In the genomic region with DNA sequence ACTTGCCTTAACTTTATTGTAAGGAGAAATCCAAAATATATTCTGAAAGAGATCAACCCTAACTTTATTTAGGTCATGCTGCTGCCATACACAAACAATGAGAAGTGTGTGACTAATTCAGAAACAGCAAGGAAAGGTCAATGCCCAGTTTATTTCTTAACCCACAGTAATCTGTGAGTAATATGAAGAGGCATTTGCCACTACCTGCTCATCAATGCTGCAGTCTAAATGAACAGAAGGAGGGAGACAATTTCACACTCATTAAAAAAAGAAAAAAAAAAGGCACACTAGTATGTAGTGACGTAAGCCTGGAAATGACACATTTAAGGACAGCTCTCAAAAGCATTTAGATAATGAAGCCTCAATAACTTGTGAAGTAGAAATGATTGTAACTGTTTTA, we compare ENCODE assay signal across 8 cellular contexts.
A peak's percentile ranks its signal among the peaks of the same experiment; 100 is the strongest.
DNase-seq lines count a peak whose midpoint lies in the region; ATAC-seq and TF ChIP-seq lines count a peak whose summit lies in the region.

No MANE protein-coding gene starts in this region.

- H3K36me3 ChIP-seq in aorta (ENCODE audit: control insufficient read depth in 1 of 2, insufficient read depth in 2 of 2, low read length in 1 of 2): no peaks in the 10 kb centered on the region

- no peaks in the 10 kb centered on the region for H3K4me1 ChIP-seq in aorta (ENCODE audit: control insufficient read depth in 1 of 2, insufficient read depth in 2 of 2, low read length in 2 of 2)

- H3K27ac ChIP-seq in dorsolateral prefrontal cortex (no peak overlapping the region), aorta (ENCODE audit: low read depth in 1 of 2, low read length in 2 of 2) (no peak overlapping the region)

- H3K9me3 ChIP-seq in aorta (ENCODE audit: control insufficient read depth, low read length): no peaks in the 10 kb centered on the region

- TF ChIP-seq CTCF in fibroblast of pulmonary artery (IDR thresholded peaks at IDR 0.05; ENCODE audit: low read length, missing control alignments) (no peak), dorsolateral prefrontal cortex (IDR thresholded peaks at IDR 0.05 in 54 of 56, conservative IDR thresholded peaks at IDR 0.05 in 2 of 56; ENCODE audit: low read depth in 1 of 56, partially characterized antibody in 56 of 56) (no peak)

- DNase-seq in A172 (ENCODE audit: low spot score) (peak; percentile 76), RKO (ENCODE audit: low spot score) (peak; percentile 18), fibroblast of pulmonary artery (ENCODE audit: low read depth) (peak; percentile 63), hippocampal formation (lab: John Stamatoyannopoulos, UW) (no peak), NCI-H2196 treated with DMSO at 0.1 percent for 48 hours (lab: John Stamatoyannopoulos, UW; ENCODE audit: unreplicated experiment) (no peak), dorsolateral prefrontal cortex (no peak), aorta (no peak)

- H3K4me3 ChIP-seq in fibroblast of pulmonary artery (replicated peaks; ENCODE audit: low read depth, low read length): no peak overlapping the region
- no peak overlapping the region for H3K4me3 ChIP-seq in dorsolateral prefrontal cortex
- no peak overlapping the region for H3K4me3 ChIP-seq in aorta (ENCODE audit: low read length in 2 of 2)

- intact Hi-C loops in dorsolateral prefrontal cortex (cut with DNase I): no loop called here
- intact Hi-C loops in aorta (cut with DNase I): no loop called here

- 76 to 80% methylated on average over 1 of the region's 1 CpG for WGBS in aorta, 2 donors

- no peaks in the 10 kb centered on the region for H3K27me3 ChIP-seq in dorsolateral prefrontal cortex
- H3K27me3 ChIP-seq in aorta (ENCODE audit: control insufficient read depth in 1 of 2, insufficient read depth in 2 of 2, low read length in 1 of 2): no peaks in the 10 kb centered on the region

- ATAC-seq in GM18517 (IDR thresholded peaks at IDR 0.05; ENCODE audit: unreplicated experiment) (peak; percentile 41), aorta (ENCODE audit: low FRiP score) (no peak)

Comparison
In these comparisons a context has a peak if more than half of its experiments do, and no peak if none do; other contexts are left out.
1. DNase-seq: peak in A172 (single experiment), RKO (single experiment) and fibroblast of pulmonary artery (single experiment); none in hippocampal formation (0 of 2), NCI-H2196 treated with DMSO at 0.1 percent for 48 hours (single experiment), dorsolateral prefrontal cortex (0 of 10) and aorta (0 of 2).